ENCODE assay signal across 8 cellular contexts in genomic region chr3:112561693-112562529, GRCh38. TPM values are rescaled to one million over a fixed set of nuclear protein-coding genes. Genes with fewer than 3 reads are reported as not detected.
DNase-seq lines count a peak whose midpoint lies in the region; ATAC-seq and TF ChIP-seq lines count a peak whose summit lies in the region.

ATG3 (minus strand) TSS chr3:112561962; CDS start chr3:112561528, 434 bp downstream.
SLC35A5 (plus strand) TSS chr3:112562045; CDS start chr3:112563404, 1,359 bp downstream.

- H3K9me3 Mint-ChIP-seq in GM23338, result no peaks in the 10 kb centered on the region
- H3K9me3 Mint-ChIP-seq in naive B cell, result no peaks in the 10 kb centered on the region
- H3K9me3 Mint-ChIP-seq in stimulated activated memory B cell treated with anti-CD40 and anti-IgM and Interleukin-4, amounts not matched to agents 10 μg/mL and 1 μg/mL and 100 μg/mL, for 72 hours, result no peaks in the 10 kb centered on the region

- peaks cover 31% of the 10 kb centered on the region for H3K4me1 Mint-ChIP-seq in GM23338
- H3K4me1 Mint-ChIP-seq in naive B cell, result peaks cover 47 to 65% (median 65%) of the 10 kb centered on the region in 3 donors
- peaks cover 62% of the 10 kb centered on the region for H3K4me1 Mint-ChIP-seq in stimulated activated memory B cell treated with anti-CD40 and anti-IgM and Interleukin-4, amounts not matched to agents 10 μg/mL and 1 μg/mL and 100 μg/mL, for 72 hours

- H3K4me3 Mint-ChIP-seq in GM23338, result peak within 1 kb of the TSS; percentile 96
- H3K4me3 Mint-ChIP-seq in naive B cell, result peak within 1 kb of the TSS; percentile 92 to 100 (median 99)
- H3K4me3 Mint-ChIP-seq in stimulated activated memory B cell treated with anti-CD40 and anti-IgM and Interleukin-4, amounts not matched to agents 10 μg/mL and 1 μg/mL and 100 μg/mL, for 72 hours, result peak within 1 kb of the TSS; percentile 98

- 0 out of 2 replicates have a peak, but pooled peaks cover 3% of the 10 kb centered on the region for H3K36me3 ChIP-seq in GM23338 (ENCODE audit: insufficient read depth)

- peak within 1 kb of the TSS; percentile 95 for H3K27ac ChIP-seq in GM23338 (ENCODE audit: low read depth)

- H3K4me2 ChIP-seq in GM23338, result peak within 1 kb of the TSS; percentile 88

- TF ChIP-seq CTCF in GM23338 (conservative IDR thresholded peaks at IDR 0.05; ENCODE audit: low read depth in 2 of 2), result no peak

- H3K27me3 Mint-ChIP-seq in GM23338 (ENCODE audit: insufficient read depth, low read depth, poor library complexity), result peaks cover 7% of the 10 kb centered on the region
- H3K27me3 Mint-ChIP-seq in naive B cell, result no peaks in the 10 kb centered on the region
- no peaks in the 10 kb centered on the region for H3K27me3 Mint-ChIP-seq in stimulated activated memory B cell treated with anti-CD40 and anti-IgM and Interleukin-4, amounts not matched to agents 10 μg/mL and 1 μg/mL and 100 μg/mL, for 72 hours

- DNase-seq in EH (ENCODE audit: low read depth), result peak; percentile 99
- peak; percentile 99 for DNase-seq in GM23338 (ENCODE audit: low spot score)
- DNase-seq in LHCN-M2 (ENCODE audit: low read depth), result peak; percentile 98
- peak; percentile 98 for DNase-seq in RPMI8226
- peak; percentile 97 to 99 for DNase-seq in activated T-helper 1 cell treated with anti-CD3 and anti-CD28 coated beads, Interleukin-2, amount 50 U/mL, for 16 hours (ENCODE audit: low read depth in 1 of 2, low spot score in 1 of 2)
- DNase-seq in fibroblast of gingiva (ENCODE audit: low read depth), result peak; percentile 99
- peak; percentile 99 for DNase-seq in naive B cell

- peak within 1 kb of the TSS; percentile 65 for H3K4me3 ChIP-seq in GM23338

- peaks cover 4% of the 10 kb centered on the region; the same call in 1 of the 2 replicates for H3F3A ChIP-seq in GM23338 (replicated peaks; ENCODE audit: low read depth)

- peaks cover 26% of the 10 kb centered on the region for H3K36me3 Mint-ChIP-seq in GM23338 (ENCODE audit: low read depth)
- peaks cover 11 to 13% of the 10 kb centered on the region in 2 donors for H3K36me3 Mint-ChIP-seq in naive B cell
- H3K36me3 Mint-ChIP-seq in stimulated activated memory B cell treated with anti-CD40 and anti-IgM and Interleukin-4, amounts not matched to agents 10 μg/mL and 1 μg/mL and 100 μg/mL, for 72 hours, result peaks cover 26% of the 10 kb centered on the region

- ATAC-seq in GM23338, result peak; percentile 88
- ATAC-seq in naive B cell (ENCODE audit: low read depth in 2 of 2), result peak; percentile 80 to 82
- peak; percentile 95 for ATAC-seq in stimulated activated memory B cell treated with anti-CD40 and anti-IgM and Interleukin-4, amounts not matched to agents 10 μg/mL and 1 μg/mL and 100 μg/mL, for 72 hours

- no peaks in the 10 kb centered on the region for H3K27me3 ChIP-seq in GM23338 (ENCODE audit: insufficient read depth)

- no peaks in the 10 kb centered on the region for H4K20me1 ChIP-seq in GM23338 (replicated peaks; ENCODE audit: insufficient read depth)

- no peaks in the 10 kb centered on the region for H3K9me2 ChIP-seq in GM23338 (ENCODE audit: insufficient read depth)

- H2AFZ ChIP-seq in GM23338, result peak within 1 kb of the TSS; percentile 91

- peaks cover 38% of the 10 kb centered on the region for H3K4me1 ChIP-seq in GM23338 (ENCODE audit: insufficient read depth)

- H3K27ac Mint-ChIP-seq in GM23338 (peak within 1 kb of the TSS; percentile 98), naive B cell (peak within 1 kb of the TSS; percentile 97 to 100 (median 99))
- peak within 1 kb of the TSS; percentile 94 for H3K27ac Mint-ChIP-seq in stimulated activated memory B cell treated with anti-CD40 and anti-IgM and Interleukin-4, amounts not matched to agents 10 μg/mL and 1 μg/mL and 100 μg/mL, for 72 hours

- peaks cover 56% of the 10 kb centered on the region for H3K79me2 ChIP-seq in GM23338 (replicated peaks; ENCODE audit: insufficient read depth)

TF ChIP-seq in GM23338, 12 proteins besides CTCF, POLR2A, EP300 and RAD21 (continues in another document):
- TF ChIP-seq REST (IDR thresholded peaks at IDR 0.05; ENCODE audit: unreplicated experiment) (no peak), EZH2 (IDR thresholded peaks at IDR 0.05; ENCODE audit: low read depth, unreplicated experiment) (no peak), ZNF114 (CRISPR knock-in tag; IDR thresholded peaks at IDR 0.05) (no peak), EZH2phosphoT487 (IDR thresholded peaks at IDR 0.05; ENCODE audit: unreplicated experiment) (no peak), STAT1 (IDR thresholded peaks at IDR 0.05; ENCODE audit: unreplicated experiment) (no peak), POLR2AphosphoS5 (IDR thresholded peaks at IDR 0.05; ENCODE audit: low read depth) (peak; percentile 91), ETS1 (IDR thresholded peaks at IDR 0.05) (peak; percentile 86)

RNA-seq across cellular contexts. Expression of gene ATG3, which starts in this region (rescaled TPM):
- total RNA-seq in GM23338 (2014; rRNA removed; shearing (Covaris generic)), result 64.1 and 68.1 TPM in 2 replicates
- 75.9 and 93.9 TPM in 2 replicates for polyA plus RNA-seq in GM23338 (2016; fragmentation: Nextera tagmentation; extraction: Ambion mirVana)
- 78.7 and 84.4 TPM in 2 replicates for total RNA-seq in LHCN-M2 (2014; rRNA removed)
- polyA plus RNA-seq in LHCN-M2 (2012), result 48.2 TPM
- 100 to 1,000 TPM in 2 of 6 donors, 10 to 100 TPM in 4; 64.0 to 104 (median 93.6) TPM for polyA plus RNA-seq in naive B cell (ENCODE audit: low read depth in 6 of 6)

RNA-seq across cellular contexts. Expression of gene SLC35A5, which starts in this region (rescaled TPM):
- total RNA-seq in GM23338 (2014; rRNA removed; shearing (Covaris generic)), result 40.4 and 56.4 TPM in 2 replicates
- 15.5 and 19.9 TPM in 2 replicates for polyA plus RNA-seq in GM23338 (2016; fragmentation: Nextera tagmentation; extraction: Ambion mirVana)
- total RNA-seq in LHCN-M2 (2014; rRNA removed), result 34.8 and 49.1 TPM in 2 replicates
- polyA plus RNA-seq in LHCN-M2 (2012), result 16.3 TPM
- polyA plus RNA-seq in naive B cell (ENCODE audit: low read depth in 6 of 6), result 10 to 100 TPM; 21.2 to 32.2 (median 25.9) TPM

Comparison
In these comparisons a context has a peak if more than half of its experiments do, and no peak if none do; other contexts are left out.
1. Peak in every context shown above with its lines: DNase-seq, ATAC-seq, H3K4me3 ChIP-seq and H3K27ac ChIP-seq.